In genomic region chr13:75636339-75637095, GRCh38 we compare ENCODE assay signal across 8 cellular contexts. TPM values are rescaled to one million over a fixed set of nuclear protein-coding genes. Genes with fewer than 3 reads are reported as not detected.
DNase-seq lines count a peak whose midpoint lies in the region; ATAC-seq and TF ChIP-seq lines count a peak whose summit lies in the region.

No MANE protein-coding gene starts in this region.

- no peaks in the 10 kb centered on the region for H3K36me3 ChIP-seq in cardiac muscle cell

- no peak for TF ChIP-seq CTCF in cardiac muscle cell (IDR thresholded peaks at IDR 0.05; ENCODE audit: low read depth, low read length)
- no peak for TF ChIP-seq CTCF in progenitor cell of endocrine pancreas (IDR thresholded peaks at IDR 0.05; ENCODE audit: unreplicated experiment)

- H3K27me3 Mint-ChIP-seq in progenitor cell of endocrine pancreas: peaks cover 54% of the 10 kb centered on the region

- peak; percentile 48 for ATAC-seq in GM19043 (IDR thresholded peaks at IDR 0.05; ENCODE audit: low read depth, unreplicated experiment)
- ATAC-seq in HG03175 (IDR thresholded peaks at IDR 0.05; ENCODE audit: unreplicated experiment): peak; percentile 61

- peaks cover 68% of the 10 kb centered on the region for H3K27me3 ChIP-seq in cardiac muscle cell

- no peak overlapping the region for H3K27ac Mint-ChIP-seq in progenitor cell of endocrine pancreas

- peak overlapping the region; percentile 43 for H3K4me3 ChIP-seq in cardiac muscle cell

- no peaks in the 10 kb centered on the region for H3K4me1 Mint-ChIP-seq in progenitor cell of endocrine pancreas (ENCODE audit: low read depth)

- peaks cover 3% of the 10 kb centered on the region for H3K36me3 Mint-ChIP-seq in progenitor cell of endocrine pancreas (ENCODE audit: insufficient read depth)

- no peaks in the 10 kb centered on the region for H3K9me3 ChIP-seq in cardiac muscle cell (ENCODE audit: low read depth)

- H3K9me3 Mint-ChIP-seq in progenitor cell of endocrine pancreas (ENCODE audit: low read depth): no peaks in the 10 kb centered on the region

- no peak overlapping the region for H3K27ac ChIP-seq in cardiac muscle cell

- H3K4me3 Mint-ChIP-seq in progenitor cell of endocrine pancreas (ENCODE audit: low read depth): peak overlapping the region; percentile 61

- DNase-seq in Ammon's horn (ENCODE audit: low spot score): peak; percentile 12
- DNase-seq in RPMI7951 (ENCODE audit: low read depth): peak; percentile 47
- DNase-seq in activated gamma-delta T cell treated with anti-CD3 and anti-CD28 coated beads, Interleukin-2, amount 50 U/mL, for 16 hours (ENCODE audit: low read depth): peak; percentile 4
- DNase-seq in cardiac muscle cell (ENCODE audit: low read depth in 1 of 2, low spot score in 1 of 2): peak; percentile 10 to 18
- DNase-seq in progenitor cell of endocrine pancreas (ENCODE audit: low spot score, unreplicated experiment): peak; percentile 10
- DNase-seq in H4 (ENCODE audit: low spot score): no peak

- no peaks in the 10 kb centered on the region for H3K4me1 ChIP-seq in cardiac muscle cell (ENCODE audit: low read depth)

RNA-seq across cellular contexts. Expression of gene LMO7, which starts 0.4 kb away (rescaled TPM):
- total RNA-seq in RPMI7951 (2014; rRNA removed; shearing (Covaris generic)): 73.7 and 92.4 TPM in 2 replicates
- 133 and 232 TPM in 2 replicates for total RNA-seq in cardiac muscle cell
- polyA plus RNA-seq in cardiac muscle cell: 139 and 174 TPM in 2 replicates
- 15.0 and 22.3 TPM in 2 replicates for total RNA-seq in progenitor cell of endocrine pancreas
- 8.8 and 14.1 TPM in 2 replicates for total RNA-seq in H4 (2014; rRNA removed; shearing (Covaris generic))
